15 cellular contexts compared by ENCODE assay signal in genomic region chr5:34928267-34928666, GRCh38. TPM values are rescaled to one million over a fixed set of nuclear protein-coding genes. Genes with fewer than 3 reads are reported as not detected.
DNase-seq lines count a peak whose midpoint lies in the region; ATAC-seq and TF ChIP-seq lines count a peak whose summit lies in the region.
"Had no signal": no experiment of that assay in that cellular context is flagged by ENCODE, and none has a peak within 500 bp of the region (broad histone marks: within the 10 kb centered on the region; RNA-seq: fewer than 3 reads in every experiment).

No MANE protein-coding gene starts in this region.

- H3K79me2 ChIP-seq in osteoblast (ENCODE audit: insufficient read depth, low read length): peaks cover 29% of the 10 kb centered on the region

- DNase-seq in activated naive CD4-positive, alpha-beta T cell treated with anti-CD3 and anti-CD28 coated beads, Interleukin-2, amount 10 ng/mL, durations not matched to agents 7 days and 5 days: no peak
- no peak for DNase-seq in activated naive CD4-positive, alpha-beta T cell treated with anti-CD3 and anti-CD28 coated beads, Interleukin-2, amount 50 U/mL, for 16 hours
- DNase-seq in NAMALWA (ENCODE audit: low spot score) (peak; percentile 41), osteoblast (ENCODE audit: insufficient read length, low spot score, missing footprints) (peak; percentile 43), NCI-H1105 (lab: John Stamatoyannopoulos, UW) (no peak)
- DNase-seq in activated naive CD8-positive, alpha-beta T cell treated with anti-CD3 and anti-CD28 coated beads, Interleukin-2, amount 50 U/mL, for 24 hours: no peak
- DNase-seq in activated CD4-positive, alpha-beta T cell treated with anti-CD3 and anti-CD28 coated beads, Interleukin-2, amount 50 U/mL, for 4 hours: no peak
- DNase-seq: activated CD4-positive, alpha-beta memory T cell treated with anti-CD3 and anti-CD28 coated beads, Interleukin-2, amount 10 ng/mL, durations not matched to agents 7 days and 5 days; activated effector memory CD4-positive, alpha-beta T cell treated with anti-CD3 and anti-CD28 coated beads, Interleukin-2, amount 50 U/mL, for 16 hours; DMS79; foreskin melanocyte; NCI-H1092 treated with DMSO at 0.1 percent for 48 hours had no signal

- peaks cover 13% of the 10 kb centered on the region for H4K20me1 ChIP-seq in osteoblast (ENCODE audit: insufficient read depth, low read length)

- no peaks in the 10 kb centered on the region for H3K27me3 Mint-ChIP-seq in activated naive CD4-positive, alpha-beta T cell treated with anti-CD3 and anti-CD28 coated beads, Interleukin-2, amount 10 ng/mL, durations not matched to agents 7 days and 5 days
- H3K27me3 Mint-ChIP-seq in activated naive CD8-positive, alpha-beta T cell treated with anti-CD3 and anti-CD28 coated beads, Interleukin-2, amount 50 U/mL, for 24 hours: no peaks in the 10 kb centered on the region
- H3K27me3 Mint-ChIP-seq: activated CD4-positive, alpha-beta memory T cell treated with anti-CD3 and anti-CD28 coated beads, Interleukin-2, amount 10 ng/mL, durations not matched to agents 7 days and 5 days had no signal

- H3K36me3 Mint-ChIP-seq in activated naive CD4-positive, alpha-beta T cell treated with anti-CD3 and anti-CD28 coated beads, Interleukin-2, amount 10 ng/mL, durations not matched to agents 7 days and 5 days: peaks cover 23% of the 10 kb centered on the region
- H3K36me3 Mint-ChIP-seq in activated naive CD8-positive, alpha-beta T cell treated with anti-CD3 and anti-CD28 coated beads, Interleukin-2, amount 50 U/mL, for 24 hours (ENCODE audit: low read depth): peaks cover 41% of the 10 kb centered on the region

- no peak overlapping the region for H2AFZ ChIP-seq in osteoblast (ENCODE audit: low read length)

- peaks cover 41% of the 10 kb centered on the region for H3K4me1 Mint-ChIP-seq in activated naive CD4-positive, alpha-beta T cell treated with anti-CD3 and anti-CD28 coated beads, Interleukin-2, amount 10 ng/mL, durations not matched to agents 7 days and 5 days
- H3K4me1 Mint-ChIP-seq in activated naive CD8-positive, alpha-beta T cell treated with anti-CD3 and anti-CD28 coated beads, Interleukin-2, amount 50 U/mL, for 24 hours: peaks cover 56% of the 10 kb centered on the region

- H3K4me1 ChIP-seq in osteoblast (ENCODE audit: insufficient read depth, low read length): peaks cover 22% of the 10 kb centered on the region

- H3K4me3 ChIP-seq in osteoblast (ENCODE audit: insufficient read depth, low read length): no peak overlapping the region

- H3K27ac Mint-ChIP-seq in activated naive CD4-positive, alpha-beta T cell treated with anti-CD3 and anti-CD28 coated beads, Interleukin-2, amount 10 ng/mL, durations not matched to agents 7 days and 5 days: no peak overlapping the region
- H3K27ac Mint-ChIP-seq in activated naive CD8-positive, alpha-beta T cell treated with anti-CD3 and anti-CD28 coated beads, Interleukin-2, amount 50 U/mL, for 24 hours: no peak overlapping the region

- H3K4me3 Mint-ChIP-seq in activated naive CD4-positive, alpha-beta T cell treated with anti-CD3 and anti-CD28 coated beads, Interleukin-2, amount 10 ng/mL, durations not matched to agents 7 days and 5 days: peak overlapping the region; percentile 78
- peak overlapping the region; percentile 83 for H3K4me3 Mint-ChIP-seq in activated naive CD8-positive, alpha-beta T cell treated with anti-CD3 and anti-CD28 coated beads, Interleukin-2, amount 50 U/mL, for 24 hours

- no peak overlapping the region for H3K4me2 ChIP-seq in osteoblast (ENCODE audit: insufficient read depth, low read length)

- H3K9me3 Mint-ChIP-seq in activated naive CD4-positive, alpha-beta T cell treated with anti-CD3 and anti-CD28 coated beads, Interleukin-2, amount 10 ng/mL, durations not matched to agents 7 days and 5 days: no peaks in the 10 kb centered on the region
- no peaks in the 10 kb centered on the region for H3K9me3 Mint-ChIP-seq in activated naive CD8-positive, alpha-beta T cell treated with anti-CD3 and anti-CD28 coated beads, Interleukin-2, amount 50 U/mL, for 24 hours
- H3K9me3 Mint-ChIP-seq: activated CD4-positive, alpha-beta memory T cell treated with anti-CD3 and anti-CD28 coated beads, Interleukin-2, amount 10 ng/mL, durations not matched to agents 7 days and 5 days had no signal

- ATAC-seq in activated naive CD8-positive, alpha-beta T cell treated with anti-CD3 and anti-CD28 coated beads, Interleukin-2, amount 50 U/mL, for 24 hours: no peak
- no peak for ATAC-seq in GM21360 (IDR thresholded peaks at IDR 0.05; ENCODE audit: unreplicated experiment)

- TF ChIP-seq CTCF in osteoblast (IDR thresholded peaks at IDR 0.05; ENCODE audit: extremely low read depth, low read depth, low read length): no peak

- H3K36me3 ChIP-seq in osteoblast (ENCODE audit: insufficient read depth, low read length): peaks cover 26% of the 10 kb centered on the region

- H3K27ac ChIP-seq in osteoblast (ENCODE audit: low read depth, low read length): no peak overlapping the region
- H3K27ac ChIP-seq: cardiac muscle cell had no signal

- no peaks in the 10 kb centered on the region for H3K27me3 ChIP-seq in osteoblast (ENCODE audit: insufficient read depth, low read length)
- H3K27me3 ChIP-seq: cardiac muscle cell had no signal

- CTCF ChIA-PET in activated naive CD4-positive, alpha-beta T cell treated with anti-CD3 and anti-CD28 coated beads, Interleukin-2, amount 10 ng/mL, durations not matched to agents 7 days and 5 days (lab: Charles Lee): no interaction called here

- no peaks in the 10 kb centered on the region for H3K9me3 ChIP-seq in osteoblast (ENCODE audit: low read depth, low read length)
- H3K9me3 ChIP-seq: thoracic aorta had no signal

RNA-seq across cellular contexts. Expression of gene DNAJC21, which starts 1.1 kb away (rescaled TPM):
- 31.5 and 32.2 TPM in 2 replicates for total RNA-seq in osteoblast

RNA-seq across cellular contexts. Expression of gene BRIX1, which starts 12.8 kb away (rescaled TPM):
- 54.2 and 59.7 TPM in 2 replicates for total RNA-seq in osteoblast

RNA-seq across cellular contexts. Expression of gene RAD1, which starts 13.0 kb away (rescaled TPM):
- 54.6 and 58.3 TPM in 2 replicates for total RNA-seq in osteoblast

Comparison
In these comparisons a context has a peak if more than half of its experiments do, and no peak if none do; other contexts are left out.
1. DNase-seq: peak in NAMALWA (single experiment) and osteoblast (single experiment); none in activated naive CD4-positive, alpha-beta T cell treated with anti-CD3 and anti-CD28 coated beads, Interleukin-2, amount 10 ng/mL, durations not matched to agents 7 days and 5 days (single experiment), activated naive CD4-positive, alpha-beta T cell treated with anti-CD3 and anti-CD28 coated beads, Interleukin-2, amount 50 U/mL, for 16 hours (single experiment), activated naive CD8-positive, alpha-beta T cell treated with anti-CD3 and anti-CD28 coated beads, Interleukin-2, amount 50 U/mL, for 24 hours (single experiment), NCI-H1105 (single experiment) and activated CD4-positive, alpha-beta T cell treated with anti-CD3 and anti-CD28 coated beads, Interleukin-2, amount 50 U/mL, for 4 hours (0 of 2).